1 cellular context compared by ENCODE assay signal in the genomic region with DNA sequence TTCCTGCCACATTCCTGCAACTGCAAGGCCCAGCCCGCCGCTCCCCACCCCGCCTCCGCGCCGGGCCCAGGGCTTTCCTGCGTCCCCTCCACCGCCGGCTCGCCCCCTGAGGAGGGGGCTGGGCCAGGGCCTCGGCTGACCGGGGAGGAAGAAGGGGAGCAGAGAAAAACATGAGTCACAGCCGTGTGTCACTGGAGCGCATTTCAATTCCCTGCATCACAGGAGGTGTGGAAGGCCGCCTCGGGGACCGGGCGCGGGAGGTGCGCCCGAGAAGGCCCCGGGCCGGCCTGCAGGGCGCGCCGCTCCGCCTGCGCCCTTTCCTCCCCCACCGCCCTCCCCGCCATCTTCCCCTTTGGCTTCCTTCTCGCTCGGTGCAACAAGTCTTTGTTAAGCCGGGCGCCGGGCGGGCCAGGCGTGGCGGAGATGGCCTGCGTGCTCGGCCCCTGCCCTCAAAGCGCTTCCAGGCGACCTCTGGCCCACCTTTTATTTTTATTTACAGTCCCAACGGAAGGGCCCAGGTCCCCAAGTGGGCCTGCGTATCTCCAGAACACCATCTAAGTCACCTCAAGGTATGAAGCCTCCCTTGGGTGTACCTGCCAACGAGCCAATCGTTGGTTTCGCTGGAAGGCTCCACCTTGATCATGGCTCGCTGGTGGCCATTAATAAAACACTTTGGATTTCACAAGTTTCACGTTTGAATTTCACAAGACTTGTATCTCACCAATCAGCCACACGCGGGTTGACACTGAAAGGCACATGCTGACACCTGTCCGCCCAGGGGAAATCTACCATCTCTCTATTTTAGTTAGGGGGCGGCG.
TF ChIP-seq lines count a peak whose summit lies in the region.

No MANE protein-coding gene starts in this region.

TF ChIP-seq in K562, 482 proteins besides CTCF, POLR2A, EP300 and RAD21 (continued from another document and continues in another):
- TF ChIP-seq RREB1 (CRISPR knock-in tag; IDR thresholded peaks at IDR 0.05), result no peak
- no peak for TF ChIP-seq SRSF1 (IDR thresholded peaks at IDR 0.05; ENCODE audit: low read depth, low read length)
- no peak for TF ChIP-seq ZBTB8A (IDR thresholded peaks at IDR 0.05; ENCODE audit: partially characterized antibody)
- TF ChIP-seq SETDB1 (IDR thresholded peaks at IDR 0.05; ENCODE audit: low read length), result no peak
- 0 out of 2 replicates have a peak, but pooled peaks have one; percentile 59 for TF ChIP-seq PTBP1 (IDR thresholded peaks at IDR 0.05; ENCODE audit: low read depth, low read length)
- TF ChIP-seq SNAPC5 (CRISPR knock-in tag; IDR thresholded peaks at IDR 0.05), result no peak
- TF ChIP-seq ZFP36 (IDR thresholded peaks at IDR 0.05; ENCODE audit: low read depth, low read length, partially characterized antibody), result no peak
- peak in 1 of 2 experiments; percentile 81; a peak in 2 of 4 replicates for TF ChIP-seq MAZ (CRISPR knock-in tag; conservative IDR thresholded peaks at IDR 0.05 in 1 of 2, IDR thresholded peaks at IDR 0.05 in 1 of 2)
- no peak for TF ChIP-seq CHD2 (IDR thresholded peaks at IDR 0.05; ENCODE audit: low read depth, low read length)
- no peak for TF ChIP-seq GABPB1 (CRISPR knock-in tag; IDR thresholded peaks at IDR 0.05)
- TF ChIP-seq ZC3H11A (IDR thresholded peaks at IDR 0.05; ENCODE audit: low read depth, low read length), result 0 out of 2 replicates have a peak, but pooled peaks have one; percentile 34
- TF ChIP-seq SMARCE1 (IDR thresholded peaks at IDR 0.05), result no peak
- no peak for TF ChIP-seq STAT5B (CRISPR knock-in tag; IDR thresholded peaks at IDR 0.05)
- no peak for TF ChIP-seq PYGO2 (tag; IDR thresholded peaks at IDR 0.05)
- no peak for TF ChIP-seq ZHX1 (conservative IDR thresholded peaks at IDR 0.05; ENCODE audit: low read length)
- TF ChIP-seq SPI1 (IDR thresholded peaks at IDR 0.05; ENCODE audit: borderline replicate concordance, low read depth, low read length), result no peak
- peak; percentile 95 for TF ChIP-seq PCBP2 (IDR thresholded peaks at IDR 0.05; ENCODE audit: low read depth, low read length, poor library complexity, severe bottlenecking)
- TF ChIP-seq, protein P1, sequence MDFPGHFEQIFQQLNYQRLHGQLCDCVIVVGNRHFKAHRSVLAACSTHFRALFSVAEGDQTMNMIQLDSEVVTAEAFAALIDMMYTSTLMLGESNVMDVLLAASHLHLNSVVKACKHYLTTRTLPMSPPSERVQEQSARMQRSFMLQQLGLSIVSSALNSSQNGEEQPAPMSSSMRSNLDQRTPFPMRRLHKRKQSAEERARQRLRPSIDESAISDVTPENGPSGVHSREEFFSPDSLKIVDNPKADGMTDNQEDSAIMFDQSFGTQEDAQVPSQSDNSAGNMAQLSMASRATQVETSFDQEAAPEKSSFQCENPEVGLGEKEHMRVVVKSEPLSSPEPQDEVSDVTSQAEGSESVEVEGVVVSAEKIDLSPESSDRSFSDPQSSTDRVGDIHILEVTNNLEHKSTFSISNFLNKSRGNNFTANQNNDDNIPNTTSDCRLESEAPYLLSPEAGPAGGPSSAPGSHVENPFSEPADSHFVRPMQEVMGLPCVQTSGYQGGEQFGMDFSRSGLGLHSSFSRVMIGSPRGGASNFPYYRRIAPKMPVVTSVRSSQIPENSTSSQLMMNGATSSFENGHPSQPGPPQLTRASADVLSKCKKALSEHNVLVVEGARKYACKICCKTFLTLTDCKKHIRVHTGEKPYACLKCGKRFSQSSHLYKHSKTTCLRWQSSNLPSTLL (IDR thresholded peaks at IDR 0.05), result no peak
- TF ChIP-seq RFX1 (IDR thresholded peaks at IDR 0.05), result no peak
- no peak for TF ChIP-seq HDAC1 (IDR thresholded peaks at IDR 0.05)
- no peak for TF ChIP-seq MCM5 (IDR thresholded peaks at IDR 0.05; ENCODE audit: low read depth)
- TF ChIP-seq MXD1 (CRISPR knock-in tag; IDR thresholded peaks at IDR 0.05; ENCODE audit: borderline replicate concordance, poor library complexity, severe bottlenecking), result no peak
- 0 out of 2 replicates have a peak, but pooled peaks have one; percentile 2 for TF ChIP-seq TCF3 (CRISPR knock-in tag; IDR thresholded peaks at IDR 0.05)
- TF ChIP-seq CEBPB (tag; IDR thresholded peaks at IDR 0.05), result peak; percentile 82
- peak; percentile 79 for TF ChIP-seq HMGN3 (IDR thresholded peaks at IDR 0.05; ENCODE audit: borderline replicate concordance, extremely low read depth, insufficient read length, low read depth, low read length)
- TF ChIP-seq ATF1 (CRISPR knock-in tag; IDR thresholded peaks at IDR 0.05), result no peak
- TF ChIP-seq ATF1 (tag; IDR thresholded peaks at IDR 0.05), result no peak
- TF ChIP-seq TGIF2 (CRISPR knock-in tag; IDR thresholded peaks at IDR 0.05), result no peak
- TF ChIP-seq, protein P2, sequence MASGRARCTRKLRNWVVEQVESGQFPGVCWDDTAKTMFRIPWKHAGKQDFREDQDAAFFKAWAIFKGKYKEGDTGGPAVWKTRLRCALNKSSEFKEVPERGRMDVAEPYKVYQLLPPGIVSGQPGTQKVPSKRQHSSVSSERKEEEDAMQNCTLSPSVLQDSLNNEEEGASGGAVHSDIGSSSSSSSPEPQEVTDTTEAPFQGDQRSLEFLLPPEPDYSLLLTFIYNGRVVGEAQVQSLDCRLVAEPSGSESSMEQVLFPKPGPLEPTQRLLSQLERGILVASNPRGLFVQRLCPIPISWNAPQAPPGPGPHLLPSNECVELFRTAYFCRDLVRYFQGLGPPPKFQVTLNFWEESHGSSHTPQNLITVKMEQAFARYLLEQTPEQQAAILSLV (tag; IDR thresholded peaks at IDR 0.05), result no peak
- TF ChIP-seq, protein P3, sequence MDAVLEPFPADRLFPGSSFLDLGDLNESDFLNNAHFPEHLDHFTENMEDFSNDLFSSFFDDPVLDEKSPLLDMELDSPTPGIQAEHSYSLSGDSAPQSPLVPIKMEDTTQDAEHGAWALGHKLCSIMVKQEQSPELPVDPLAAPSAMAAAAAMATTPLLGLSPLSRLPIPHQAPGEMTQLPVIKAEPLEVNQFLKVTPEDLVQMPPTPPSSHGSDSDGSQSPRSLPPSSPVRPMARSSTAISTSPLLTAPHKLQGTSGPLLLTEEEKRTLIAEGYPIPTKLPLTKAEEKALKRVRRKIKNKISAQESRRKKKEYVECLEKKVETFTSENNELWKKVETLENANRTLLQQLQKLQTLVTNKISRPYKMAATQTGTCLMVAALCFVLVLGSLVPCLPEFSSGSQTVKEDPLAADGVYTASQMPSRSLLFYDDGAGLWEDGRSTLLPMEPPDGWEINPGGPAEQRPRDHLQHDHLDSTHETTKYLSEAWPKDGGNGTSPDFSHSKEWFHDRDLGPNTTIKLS (IDR thresholded peaks at IDR 0.05; ENCODE audit: borderline replicate concordance, low read depth), result no peak
- TF ChIP-seq, protein P4, sequence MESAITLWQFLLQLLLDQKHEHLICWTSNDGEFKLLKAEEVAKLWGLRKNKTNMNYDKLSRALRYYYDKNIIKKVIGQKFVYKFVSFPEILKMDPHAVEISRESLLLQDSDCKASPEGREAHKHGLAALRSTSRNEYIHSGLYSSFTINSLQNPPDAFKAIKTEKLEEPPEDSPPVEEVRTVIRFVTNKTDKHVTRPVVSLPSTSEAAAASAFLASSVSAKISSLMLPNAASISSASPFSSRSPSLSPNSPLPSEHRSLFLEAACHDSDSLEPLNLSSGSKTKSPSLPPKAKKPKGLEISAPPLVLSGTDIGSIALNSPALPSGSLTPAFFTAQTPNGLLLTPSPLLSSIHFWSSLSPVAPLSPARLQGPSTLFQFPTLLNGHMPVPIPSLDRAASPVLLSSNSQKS (CRISPR knock-in tag; IDR thresholded peaks at IDR 0.05), result no peak
- no peak for TF ChIP-seq SMARCA4 (IDR thresholded peaks at IDR 0.05)
- TF ChIP-seq NFATC3 (IDR thresholded peaks at IDR 0.05), result no peak
- no peak for TF ChIP-seq CBX8 (IDR thresholded peaks at IDR 0.05; ENCODE audit: borderline replicate concordance, extremely low read depth, low read depth, low read length, poor library complexity, severe bottlenecking)
- TF ChIP-seq KLF1 (tag; IDR thresholded peaks at IDR 0.05), result 0 out of 2 replicates have a peak, but pooled peaks have one; percentile 35
- peak; percentile 70 to 71 for TF ChIP-seq NRF1 (conservative IDR thresholded peaks at IDR 0.05 in 1 of 2, IDR thresholded peaks at IDR 0.05 in 1 of 2)
- TF ChIP-seq KAT2B (IDR thresholded peaks at IDR 0.05; ENCODE audit: low read depth, low read length), result no peak
- peak; percentile 87; the same call in 1 of the 2 replicates for TF ChIP-seq ILF3 (IDR thresholded peaks at IDR 0.05; ENCODE audit: borderline replicate concordance)
- TF ChIP-seq NUFIP1 (IDR thresholded peaks at IDR 0.05; ENCODE audit: partially characterized antibody), result no peak
- TF ChIP-seq SMAD1 (IDR thresholded peaks at IDR 0.05; ENCODE audit: low read depth, low read length, partially characterized antibody), result peak; percentile 8
- no peak for TF ChIP-seq CSDE1 (IDR thresholded peaks at IDR 0.05)
- TF ChIP-seq CBX1 (IDR thresholded peaks at IDR 0.05; ENCODE audit: low read depth), result peak; percentile 64; the same call in 1 of the 2 replicates
- no peak for TF ChIP-seq FOXA1 (IDR thresholded peaks at IDR 0.05; ENCODE audit: borderline replicate concordance)
- 0 out of 4 replicates have a peak, but pooled peaks of 1 of the 2 experiments have one; percentile 28 for TF ChIP-seq MNT (conservative IDR thresholded peaks at IDR 0.05)
